ENCODE assay signal across 8 cellular contexts in genomic region chr19:14006085-14006765, GRCh38. TPM values are rescaled to one million over a fixed set of nuclear protein-coding genes. Genes with fewer than 3 reads are reported as not detected.
DNase-seq lines count a peak whose midpoint lies in the region; ATAC-seq and TF ChIP-seq lines count a peak whose summit lies in the region.

TSS of gene RFX1 (minus strand) at chr19:14006320. CDS start at chr19:13993843, 12,477 bp downstream.

- DNase-seq in DMS153 (lab: John Stamatoyannopoulos, UW) (peak; percentile 100), Peyer's patch (peak; percentile 100), erythroblast (lab: John Stamatoyannopoulos, UW) (peak; percentile 100), mucosa of gallbladder (ENCODE audit: low spot score) (peak; percentile 100)
- peak; percentile 100 for DNase-seq in activated T-cell treated with anti-CD3 and anti-CD28 coated beads, Interleukin-2, amount 50 U/mL, for 4 hours
- peak; percentile 99 to 100 for DNase-seq in stimulated activated CD8-positive, alpha-beta memory T cell treated with anti-CD3 and anti-CD28 coated beads, Interleukin-4, amount 100 ng/mL, for 4 hours (ENCODE audit: low read depth in 2 of 2, low spot score in 1 of 2)

- no peaks in the 10 kb centered on the region for H3K36me3 Mint-ChIP-seq in activated T-cell treated with anti-CD3 and anti-CD28 coated beads, Interleukin-2, amount 50 U/mL, for 4 hours (ENCODE audit: insufficient read depth)

- TF ChIP-seq POLR2A in Peyer's patch (IDR thresholded peaks at IDR 0.05) (no peak), erythroblast (IDR thresholded peaks at IDR 0.05; ENCODE audit: low read length) (no peak)

- no peaks in the 10 kb centered on the region for H3K9me3 Mint-ChIP-seq in activated T-cell treated with anti-CD3 and anti-CD28 coated beads, Interleukin-2, amount 50 U/mL, for 4 hours

- no peaks in the 10 kb centered on the region for H3K27me3 ChIP-seq in Peyer's patch

- H3K36me3 ChIP-seq in KOPT-K1 (ENCODE audit: insufficient read depth, low read length) (no peaks in the 10 kb centered on the region), Peyer's patch (no peaks in the 10 kb centered on the region)

- peaks cover 40% of the 10 kb centered on the region for H3K4me1 Mint-ChIP-seq in activated T-cell treated with anti-CD3 and anti-CD28 coated beads, Interleukin-2, amount 50 U/mL, for 4 hours (ENCODE audit: low read depth)

- no peak for TF ChIP-seq CTCF in Peyer's patch (IDR thresholded peaks at IDR 0.05)

- H3K9me3 ChIP-seq in KOPT-K1 (ENCODE audit: insufficient read depth, low read length, poor library complexity, severe bottlenecking) (no peaks in the 10 kb centered on the region), Peyer's patch (no peaks in the 10 kb centered on the region)

- peak within 1 kb of the TSS; percentile 90 to 98 (median 96) for H3K4me3 ChIP-seq in Peyer's patch

- peak within 1 kb of the TSS; percentile 90 for H3K27ac ChIP-seq in KOPT-K1 (ENCODE audit: low read depth, low read length, poor library complexity, severe bottlenecking)
- peak within 1 kb of the TSS; percentile 98 to 100 (median 99) for H3K27ac ChIP-seq in Peyer's patch

- peaks cover 3 to 26% (median 24%) of the 10 kb centered on the region in 4 donors for H3K4me1 ChIP-seq in Peyer's patch

- peak within 1 kb of the TSS; percentile 94 for H3K4me3 Mint-ChIP-seq in activated T-cell treated with anti-CD3 and anti-CD28 coated beads, Interleukin-2, amount 50 U/mL, for 4 hours

- H3K27me3 Mint-ChIP-seq in activated T-cell treated with anti-CD3 and anti-CD28 coated beads, Interleukin-2, amount 50 U/mL, for 4 hours (ENCODE audit: low read depth) = no peaks in the 10 kb centered on the region

- ATAC-seq in GM21825 (IDR thresholded peaks at IDR 0.05; ENCODE audit: unreplicated experiment) = peak; percentile 71
- peak; percentile 83 for ATAC-seq in activated T-cell treated with anti-CD3 and anti-CD28 coated beads, Interleukin-2, amount 50 U/mL, for 4 hours

RNA-seq across cellular contexts. Expression of gene RFX1, which starts in this region (rescaled TPM):
- 10 to 100 TPM in 2 of 4 donors, 1 to 10 TPM in 2; 5.8 to 19.0 (median 9.6) TPM for total RNA-seq in Peyer's patch
- 10 to 100 TPM; 11.3 to 13.8 (median 12.3) TPM for total RNA-seq in activated T-cell treated with anti-CD3 and anti-CD28 coated beads, Interleukin-2, amount 50 U/mL, for 4 hours
- 25.0 TPM for total RNA-seq in mucosa of gallbladder

Comparison
In these comparisons a context has a peak if more than half of its experiments do, and no peak if none do; other contexts are left out.
1. Peak in every context shown above with its lines: DNase-seq, ATAC-seq, H3K4me3 ChIP-seq and H3K27ac ChIP-seq.